8 cellular contexts compared by ENCODE assay signal in the genomic region with DNA sequence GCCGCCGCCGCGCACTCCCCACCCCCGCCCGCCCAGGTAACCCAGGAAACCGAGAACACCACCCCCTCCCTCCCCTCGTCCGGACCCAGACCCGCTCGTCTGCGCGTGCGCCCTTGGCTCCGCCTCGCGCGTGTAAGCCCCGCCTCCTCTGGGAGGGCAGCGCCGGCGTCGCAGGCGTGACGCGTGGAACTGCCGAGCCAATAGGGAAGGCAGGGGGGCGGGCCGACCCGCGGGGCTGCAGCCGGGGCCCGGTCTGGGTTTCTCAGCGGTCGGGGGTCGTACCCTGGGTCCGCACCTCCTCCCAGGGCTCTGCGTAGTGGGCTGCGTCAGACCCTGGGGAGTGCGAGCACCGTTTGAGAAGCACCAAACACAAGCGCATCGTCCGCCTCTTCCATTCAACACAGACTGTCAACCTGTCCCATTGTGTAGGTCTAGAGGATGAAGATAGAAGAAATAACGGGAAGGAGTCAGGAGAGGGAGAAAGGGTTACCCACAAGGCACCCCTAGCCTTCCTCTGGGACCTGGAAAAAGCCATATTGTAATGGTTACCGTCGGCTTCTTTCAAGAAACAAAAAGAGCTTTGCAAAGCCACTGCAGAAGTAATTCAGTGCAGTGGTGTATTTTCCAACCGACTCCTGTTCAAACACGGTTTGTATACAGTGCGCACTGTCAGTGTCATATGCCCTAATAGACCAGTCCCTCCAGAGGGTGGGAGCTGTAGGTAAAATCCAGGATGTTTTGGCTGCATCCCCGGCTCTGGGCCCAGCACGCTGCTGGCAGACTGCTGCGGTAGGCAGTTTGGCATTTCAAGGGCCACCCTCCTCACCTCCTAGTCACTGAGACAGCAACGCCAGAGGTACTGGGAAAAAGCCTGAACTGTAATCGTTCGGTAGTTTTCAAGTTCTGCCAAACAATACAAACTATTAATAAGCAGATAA. TPM values are rescaled to one million over a fixed set of nuclear protein-coding genes. Genes with fewer than 3 reads are reported as not detected.
DNase-seq lines count a peak whose midpoint lies in the region; ATAC-seq and TF ChIP-seq lines count a peak whose summit lies in the region.

No MANE protein-coding gene starts in this region.

- ATAC-seq in GM19328 (IDR thresholded peaks at IDR 0.05; ENCODE audit: unreplicated experiment) (peak; percentile 68), HG03469 (IDR thresholded peaks at IDR 0.05; ENCODE audit: unreplicated experiment) (peak; percentile 63), left lung (peak; percentile 96)

- H3K27ac Mint-ChIP-seq in activated CD4-positive, alpha-beta T cell treated with anti-CD3 and anti-CD28 coated beads, Interleukin-2, amount 10 ng/mL, durations not matched to agents 7 days and 5 days: peak overlapping the region; percentile 97

- H4K20me1 ChIP-seq in BLaER1 treated with 17β-estradiol and CSF1 and Interleukin-3, amounts not matched to agents 10 nM and 100 nM: peaks cover 0 to 25% (median 6%) of the 10 kb centered on the region in 11 experiments; a peak in 10 of 22 replicates

- peak overlapping the region; percentile 77 to 100 (median 94) for H3K4me3 ChIP-seq in BLaER1 treated with 17β-estradiol and CSF1 and Interleukin-3, amounts not matched to agents 10 nM and 100 nM
- peak overlapping the region; percentile 90 to 96 for H3K4me3 ChIP-seq in left lung

- no peak for TF ChIP-seq CTCF in left lung (IDR thresholded peaks at IDR 0.05)

- H3K9me3 ChIP-seq in BLaER1 treated with 17β-estradiol and CSF1 and Interleukin-3, amounts not matched to agents 10 nM and 100 nM (replicated peaks in 1 of 11): no peaks in the 10 kb centered on the region
- H3K9me3 ChIP-seq in left lung: no peaks in the 10 kb centered on the region

- peak; percentile 71 for DNase-seq in NCI-H526 treated with DMSO at 0.1 percent for 48 hours (lab: John Stamatoyannopoulos, UW)
- DNase-seq in activated CD4-positive, alpha-beta T cell treated with anti-CD3 and anti-CD28 coated beads, Interleukin-2, amount 10 ng/mL, durations not matched to agents 7 days and 5 days: peak; percentile 97
- peak; percentile 78 for DNase-seq in cortex of kidney (lab: John Stamatoyannopoulos, UW)
- peak; percentile 97 to 98 for DNase-seq in left lung
- DNase-seq in stimulated activated CD4-positive, alpha-beta T cell treated with anti-CD3 and anti-CD28 coated beads, Interleukin-2, amount 100 ng/mL, for 4 hours (ENCODE audit: low read depth): peak; percentile 96

- H3K9ac ChIP-seq in BLaER1 treated with 17β-estradiol and CSF1 and Interleukin-3, amounts not matched to agents 10 nM and 100 nM: peak overlapping the region; percentile 89 to 99 (median 97)

- POLR2A ChIA-PET in activated CD4-positive, alpha-beta T cell treated with anti-CD3 and anti-CD28 coated beads, Interleukin-2, amount 10 ng/mL, durations not matched to agents 7 days and 5 days (lab: Charles Lee): interaction anchor here (1.3 kb wide), 1 partner anchor 9 kb away, joined by 4 read pairs; no protein-coding TSS in a partner anchor

- peaks cover 15% of the 10 kb centered on the region for H3K36me3 Mint-ChIP-seq in activated CD4-positive, alpha-beta T cell treated with anti-CD3 and anti-CD28 coated beads, Interleukin-2, amount 10 ng/mL, durations not matched to agents 7 days and 5 days (ENCODE audit: low read depth)

- H3K9me3 Mint-ChIP-seq in activated CD4-positive, alpha-beta T cell treated with anti-CD3 and anti-CD28 coated beads, Interleukin-2, amount 10 ng/mL, durations not matched to agents 7 days and 5 days: no peaks in the 10 kb centered on the region

- H3K4me3 Mint-ChIP-seq in activated CD4-positive, alpha-beta T cell treated with anti-CD3 and anti-CD28 coated beads, Interleukin-2, amount 10 ng/mL, durations not matched to agents 7 days and 5 days: peak overlapping the region; percentile 92

- peaks cover 24 to 50% (median 44%) of the 10 kb centered on the region in 10 experiments for H3K4me1 ChIP-seq in BLaER1 treated with 17β-estradiol and CSF1 and Interleukin-3, amounts not matched to agents 10 nM and 100 nM
- H3K4me1 ChIP-seq in left lung: peaks cover 10 to 48% of the 10 kb centered on the region in 2 donors

- CTCF ChIA-PET in activated CD4-positive, alpha-beta T cell treated with anti-CD3 and anti-CD28 coated beads, Interleukin-2, amount 10 ng/mL, durations not matched to agents 7 days and 5 days (lab: Charles Lee): interaction anchor here (0.6 to 2.8 kb wide), 7 partner anchors 9 to 131 kb away, joined by 3 to 13 read pairs (median 3); no protein-coding TSS in a partner anchor

- H3K36me3 ChIP-seq in BLaER1 treated with 17β-estradiol and CSF1 and Interleukin-3, amounts not matched to agents 10 nM and 100 nM: peaks cover 0 to 23% (median 0%) of the 10 kb centered on the region in 11 experiments; a peak in 6 of 22 replicates
- H3K36me3 ChIP-seq in left lung: no peaks in the 10 kb centered on the region

- no peaks in the 10 kb centered on the region for H3K27me3 Mint-ChIP-seq in activated CD4-positive, alpha-beta T cell treated with anti-CD3 and anti-CD28 coated beads, Interleukin-2, amount 10 ng/mL, durations not matched to agents 7 days and 5 days

- H3K27me3 ChIP-seq in BLaER1 treated with 17β-estradiol and CSF1 and Interleukin-3, amounts not matched to agents 10 nM and 100 nM: no peaks in the 10 kb centered on the region; a peak in 1 of 22 replicates
- H3K27me3 ChIP-seq in left lung: no peaks in the 10 kb centered on the region

- peak overlapping the region; percentile 84 to 99 (median 93) for H3K4me2 ChIP-seq in BLaER1 treated with 17β-estradiol and CSF1 and Interleukin-3, amounts not matched to agents 10 nM and 100 nM

- peaks cover 48% of the 10 kb centered on the region for H3K4me1 Mint-ChIP-seq in activated CD4-positive, alpha-beta T cell treated with anti-CD3 and anti-CD28 coated beads, Interleukin-2, amount 10 ng/mL, durations not matched to agents 7 days and 5 days

- intact Hi-C loops in left lung (cut with DNase I): loop anchor here in 1 of 2 donors (10.0 kb wide), 1 partner anchor 78 kb away; no protein-coding TSS in a partner anchor

- peak overlapping the region; percentile 90 to 99 (median 97) for H3K27ac ChIP-seq in BLaER1 treated with 17β-estradiol and CSF1 and Interleukin-3, amounts not matched to agents 10 nM and 100 nM
- H3K27ac ChIP-seq in left lung: peak overlapping the region; percentile 97 to 99

RNA-seq across cellular contexts. Expression of gene LYST, which starts 0.5 kb away (rescaled TPM):
- 10 to 100 TPM; 24.7 to 26.8 TPM for total RNA-seq in activated CD4-positive, alpha-beta T cell treated with anti-CD3 and anti-CD28 coated beads, Interleukin-2, amount 10 ng/mL, durations not matched to agents 7 days and 5 days
- 10 to 100 TPM; 33.4 to 64.9 TPM for total RNA-seq in left lung

Comparison
In these comparisons a context has a peak if more than half of its experiments do, and no peak if none do; other contexts are left out.
1. Peak in every context shown above with its lines: DNase-seq, ATAC-seq, H3K4me3 ChIP-seq and H3K27ac ChIP-seq.